Comparison of ENCODE assay signal across 11 cellular contexts in the genomic region with DNA sequence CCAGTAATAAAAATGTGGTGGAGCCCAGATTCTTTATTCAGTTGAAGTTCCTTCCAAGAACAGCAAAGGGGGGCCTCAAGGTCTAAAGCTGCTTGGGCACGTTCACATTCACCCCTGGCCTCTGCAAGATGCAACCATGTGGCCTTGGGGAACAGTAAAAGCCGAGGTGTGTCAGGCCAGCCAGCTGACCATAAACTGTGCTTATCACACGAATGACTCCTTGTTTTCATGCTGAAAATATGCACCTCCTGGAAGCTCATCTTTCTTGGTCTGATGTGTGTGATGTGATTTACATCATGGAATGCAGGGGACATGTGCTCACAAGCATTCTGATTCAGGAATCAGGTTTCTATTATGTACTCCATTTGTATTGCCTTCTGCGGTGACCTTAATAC.
A peak's percentile ranks its signal among the peaks of the same experiment; 100 is the strongest.
DNase-seq lines count a peak whose midpoint lies in the region; ATAC-seq, FAIRE-seq and TF ChIP-seq lines count a peak whose summit lies in the region.
"Had no signal": no experiment of that assay in that cellular context is flagged by ENCODE, and none has a peak within 500 bp of the region (broad histone marks: within the 10 kb centered on the region; RNA-seq: fewer than 3 reads in every experiment).

No MANE protein-coding gene starts in this region.

- TF ChIP-seq CTCF in PC-3 (conservative IDR thresholded peaks at IDR 0.05; ENCODE audit: low read depth, low read length) (no peak), endodermal cell (conservative IDR thresholded peaks at IDR 0.05) (no peak)

- H3K4me2 ChIP-seq in PC-3 (ENCODE audit: low read length): peak overlapping the region; percentile 50

- no peak for FAIRE-seq in GM12891 (lab: Jason Lieb, UNC)

- no peak overlapping the region for H3K4me3 Mint-ChIP-seq in endodermal cell

- H3K9me3 Mint-ChIP-seq in endodermal cell: no peaks in the 10 kb centered on the region

- peaks cover 6% of the 10 kb centered on the region for H3K27me3 Mint-ChIP-seq in endodermal cell (ENCODE audit: insufficient read depth)

- H2AFZ ChIP-seq in PC-3 (ENCODE audit: low read length): peak overlapping the region; percentile 30

- no peaks in the 10 kb centered on the region for H3K9me2 ChIP-seq in PC-3 (replicated peaks; ENCODE audit: low read length)

- H3K4me3 ChIP-seq in PC-3 (ENCODE audit: low read length) (no peak overlapping the region), endodermal cell (ENCODE audit: low read length) (no peak overlapping the region)

- no TSS peak for BruUV-seq in PC-3 (replicated peaks; lab: Mats Ljungman, UMichigan)

- DNase-seq in EL: peak; percentile 99
- DNase-seq in PC-3: peak; percentile 74
- DNase-seq in renal cortical epithelial cell (ENCODE audit: low read depth): peak; percentile 95
- no peak for DNase-seq in activated CD4-positive, alpha-beta T cell treated with anti-CD3 and anti-CD28 coated beads, Interleukin-2, amount 50 U/mL, for 4 hours
- no peak for DNase-seq in GM12891 (ENCODE audit: insufficient read length, low spot score)
- no peak for DNase-seq in endodermal cell
- no peak for DNase-seq in NCI-H2029 treated with DMSO at 0.1 percent for 48 hours (lab: John Stamatoyannopoulos, UW)
- DNase-seq: activated CD4-positive, alpha-beta T cell treated with anti-CD3 and anti-CD28 coated beads, Interleukin-2, amount 50 U/mL, for 48 hours; dermis blood vessel endothelial cell; NCI-H774 had no signal

- peak; percentile 76 for ATAC-seq in PC-3
- peak; percentile 63 for ATAC-seq in esophagus mucosa

- no peaks in the 10 kb centered on the region for H3K36me3 Mint-ChIP-seq in endodermal cell (ENCODE audit: low read depth)

- H3K4me1 ChIP-seq in PC-3 (ENCODE audit: insufficient read depth, low read length) (peaks cover 35% of the 10 kb centered on the region), endodermal cell (ENCODE audit: control insufficient read depth, insufficient read depth, low read length) (no peaks in the 10 kb centered on the region)

- CTCF ChIA-PET in PC-3 (lab: Charles Lee): no interaction called here

- no peaks in the 10 kb centered on the region for H4K20me1 ChIP-seq in PC-3 (ENCODE audit: low read length)

- H3K27me3 ChIP-seq in PC-3 (ENCODE audit: low read length) (no peaks in the 10 kb centered on the region), endodermal cell (ENCODE audit: control insufficient read depth, insufficient read depth, low read length, poor library complexity, severe bottlenecking) (no peaks in the 10 kb centered on the region)

- no peak for TF ChIP-seq POLR2A in GM12891 (IDR thresholded peaks at IDR 0.05; ENCODE audit: low read depth, low read length)

- H3K79me2 ChIP-seq in PC-3 (ENCODE audit: low read length): no peaks in the 10 kb centered on the region

- H3K27ac ChIP-seq in PC-3 (ENCODE audit: low read length) (peak overlapping the region; percentile 81), endodermal cell (ENCODE audit: low read depth, low read length) (no peak overlapping the region)

- H3F3A ChIP-seq in PC-3 (ENCODE audit: low read length, unreplicated experiment): no peaks in the 10 kb centered on the region

- intact Hi-C loops in PC-3 (cut with micrococcal nuclease): loop anchor here (5.0 kb wide), 1 partner anchor 47 kb away; no protein-coding TSS in a partner anchor

- H3K27ac Mint-ChIP-seq in endodermal cell: no peak overlapping the region

- POLR2A ChIA-PET in PC-3 (lab: Charles Lee; ENCODE audit: unreplicated experiment): no interaction called here

- H3K9ac ChIP-seq in PC-3 (ENCODE audit: low read length): peak overlapping the region; percentile 43
- no peak overlapping the region for H3K9ac ChIP-seq in endodermal cell (ENCODE audit: extremely low read depth, low read length, poor library complexity, severe bottlenecking)

- 91 to 100% methylated on average over 1 to 4 of the region's 4 CpGs for WGBS in endodermal cell (ENCODE audit: insufficient coverage in 1 of 2, insufficient read length in 1 of 2), 2 experiments

- H3K9me3 ChIP-seq in PC-3 (ENCODE audit: low read length): no peaks in the 10 kb centered on the region
- no peaks in the 10 kb centered on the region for H3K9me3 ChIP-seq in endodermal cell (ENCODE audit: control insufficient read depth, low read length)

- no peaks in the 10 kb centered on the region for H3K36me3 ChIP-seq in PC-3 (ENCODE audit: low read depth, low read length)
- no peaks in the 10 kb centered on the region for H3K36me3 ChIP-seq in endodermal cell (ENCODE audit: control insufficient read depth, insufficient read depth, low read length)

- peaks cover 17% of the 10 kb centered on the region for H3K4me1 Mint-ChIP-seq in endodermal cell

TF ChIP-seq in GM12891, 5 proteins besides CTCF, POLR2A, EP300 and RAD21:
- no peak for TF ChIP-seq PAX5 (IDR thresholded peaks at IDR 0.05; ENCODE audit: insufficient read depth, low read length, severe bottlenecking)
- TF ChIP-seq POU2F2 (IDR thresholded peaks at IDR 0.05; ENCODE audit: low read depth, low read length): no peak
- no peak for TF ChIP-seq TAF1 (IDR thresholded peaks at IDR 0.05; ENCODE audit: low read depth, low read length)
- TF ChIP-seq SPI1 (IDR thresholded peaks at IDR 0.05; ENCODE audit: low read depth, low read length): no peak
- no peak for TF ChIP-seq POLR2AphosphoS5 (IDR thresholded peaks at IDR 0.05; ENCODE audit: low read depth, low read length)

Comparison
In these comparisons a context has a peak if more than half of its experiments do, and no peak if none do; other contexts are left out.
1. DNase-seq: peak in EL (single experiment), PC-3 (single experiment) and renal cortical epithelial cell (single experiment); none in activated CD4-positive, alpha-beta T cell treated with anti-CD3 and anti-CD28 coated beads, Interleukin-2, amount 50 U/mL, for 4 hours (0 of 2), GM12891 (single experiment), endodermal cell (single experiment) and NCI-H2029 treated with DMSO at 0.1 percent for 48 hours (single experiment).